In genomic region chr3:151305081-151305777, GRCh38 we compare ENCODE assay signal across 8 cellular contexts. TPM values are rescaled to one million over a fixed set of nuclear protein-coding genes. Genes with fewer than 3 reads are reported as not detected.
DNase-seq lines count a peak whose midpoint lies in the region; ATAC-seq and TF ChIP-seq lines count a peak whose summit lies in the region.

No MANE protein-coding gene starts in this region.

- H3K4me1 ChIP-seq in SJCRH30: peaks cover 11% of the 10 kb centered on the region

- H3K4me3 ChIP-seq in SJCRH30: no peak overlapping the region
- H3K4me3 ChIP-seq in epithelial cell of esophagus (ENCODE audit: low read length): no peak overlapping the region

- H3K27me3 ChIP-seq in SJCRH30: no peaks in the 10 kb centered on the region

- DNase-seq in GOT3 (lab: John Stamatoyannopoulos, UW) (peak; percentile 82), SJCRH30 (peak; percentile 67 to 69), epithelial cell of esophagus (ENCODE audit: low read depth) (peak; percentile 99), non-pigmented ciliary epithelial cell (ENCODE audit: low read depth) (peak; percentile 94), NCI-H187 (lab: John Stamatoyannopoulos, UW) (no peak), NCI-H1436 treated with DMSO at 0.1 percent for 48 hours (lab: John Stamatoyannopoulos, UW) (no peak), NCI-H2029 treated with DMSO at 0.1 percent for 48 hours (lab: John Stamatoyannopoulos, UW) (no peak)

- H3K36me3 ChIP-seq in SJCRH30: no peaks in the 10 kb centered on the region

- H3K9me3 ChIP-seq in SJCRH30 (replicated peaks): no peaks in the 10 kb centered on the region

- peak; percentile 44 for TF ChIP-seq CTCF in epithelial cell of esophagus (IDR thresholded peaks at IDR 0.05; ENCODE audit: insufficient read depth, low read depth, low read length, missing control alignments)

- no peak for ATAC-seq in HG03469 (IDR thresholded peaks at IDR 0.05; ENCODE audit: unreplicated experiment)

- no peak overlapping the region for H3K27ac ChIP-seq in SJCRH30

RNA-seq across cellular contexts. Expression of gene GPR87, which starts 11.4 kb away (rescaled TPM):
- total RNA-seq in SJCRH30 (2014; rRNA removed; shearing (Covaris generic)): not detected in 2 replicates

RNA-seq across cellular contexts. Expression of gene P2RY13, which starts 24.1 kb away (rescaled TPM):
- not detected in 2 replicates for total RNA-seq in SJCRH30 (2014; rRNA removed; shearing (Covaris generic))

RNA-seq across cellular contexts. Expression of gene P2RY14, which starts 26.9 kb away (rescaled TPM):
- 0.04 TPM in 1 of 2 replicates, not detected in the other for total RNA-seq in SJCRH30 (2014; rRNA removed; shearing (Covaris generic))

Comparison
In these comparisons a context has a peak if more than half of its experiments do, and no peak if none do; other contexts are left out.
1. DNase-seq: peak in GOT3 (single experiment), SJCRH30 (2 of 2), epithelial cell of esophagus (single experiment) and non-pigmented ciliary epithelial cell (single experiment); none in NCI-H187 (0 of 2), NCI-H1436 treated with DMSO at 0.1 percent for 48 hours (single experiment) and NCI-H2029 treated with DMSO at 0.1 percent for 48 hours (single experiment).